Comparison of ENCODE assay signal across 25 cellular contexts in the genomic region with DNA sequence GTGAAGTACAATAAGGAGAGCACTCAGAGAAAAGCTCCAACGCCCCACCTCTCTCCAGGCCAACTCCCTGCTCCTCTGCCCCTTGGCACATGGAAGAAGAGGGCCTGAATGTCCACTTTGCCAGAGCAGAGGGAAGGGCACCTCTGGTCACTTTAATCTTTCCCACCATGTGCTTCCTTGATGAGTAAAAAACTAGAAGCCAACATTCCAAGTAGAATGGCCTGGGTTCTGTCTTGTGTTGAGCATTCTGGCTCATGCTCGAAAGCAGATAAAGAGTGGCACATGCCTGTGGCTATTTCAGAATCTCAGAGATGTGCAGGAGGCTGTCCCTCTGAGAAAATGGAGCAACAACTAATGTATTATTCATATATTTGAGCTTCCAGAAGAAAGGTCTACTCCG.
"Had no signal": no experiment of that assay in that cellular context is flagged by ENCODE, and none has a peak within 500 bp of the region (broad histone marks: within the 10 kb centered on the region; RNA-seq: fewer than 3 reads in every experiment).

No MANE protein-coding gene starts in this region.

- H3K9me3 ChIP-seq: right lobe of liver, SK-N-SH, testis, vagina had no signal

- H3K4me1 ChIP-seq: foreskin keratinocyte, right lobe of liver, vagina had no signal

- H3K36me3 Mint-ChIP-seq: natural killer cell had no signal

- H3K27me3 ChIP-seq: adrenal gland, foreskin keratinocyte, right lobe of liver, testis, vagina had no signal

- H3K9me3 Mint-ChIP-seq: activated naive CD4-positive, alpha-beta T cell treated with anti-CD3 and anti-CD28 coated beads, Interleukin-2, amount 50 U/mL, for 24 hours had no signal

- H3K36me3 ChIP-seq: adrenal gland, right lobe of liver, vagina had no signal

- H3K27ac Mint-ChIP-seq: activated CD4-positive, alpha-beta T cell treated with anti-CD3 and anti-CD28 coated beads, Interleukin-2, amount 10 ng/mL, durations not matched to agents 7 days and 5 days; activated CD8-positive, alpha-beta T cell treated with anti-CD3 and anti-CD28 coated beads, Interleukin-2, amount 10 ng/mL, durations not matched to agents 7 days and 5 days; activated naive CD4-positive, alpha-beta T cell treated with anti-CD3 and anti-CD28 coated beads, Interleukin-2, amount 50 U/mL, for 24 hours; dendritic cell treated with granulocyte-macrophage colony-stimulating factor and Interleukin-4, amounts not matched to agents 40 ng/mL and 50 ng/mL, for 4 days; natural killer cell had no signal

- DNase-seq: activated CD4-positive, alpha-beta T cell treated with anti-CD3 and anti-CD28 coated beads, Interleukin-2, amount 10 ng/mL, durations not matched to agents 7 days and 5 days; activated CD4-positive, CD25-positive, alpha-beta regulatory T cell treated with anti-CD3 and anti-CD28 coated beads, Interleukin-2, amount 50 U/mL, for 72 hours; activated CD8-positive, alpha-beta T cell treated with anti-CD3 and anti-CD28 coated beads, Interleukin-2, amount 10 ng/mL, durations not matched to agents 7 days and 5 days; activated gamma-delta T cell treated with Interleukin-2 at 50 U/mL for 16 hours; activated T-cell treated with anti-CD3 and anti-CD28 coated beads, Interleukin-2, amount 50 U/mL, for 1 hour; adrenal gland; effector CD4-positive, alpha-beta T cell; foreskin keratinocyte; glutamatergic neuron; islet precursor cell; left colon; natural killer cell; right lobe of liver; SK-N-SH; stimulated activated CD4-positive, alpha-beta T cell treated with anti-CD3 and anti-CD28 coated beads, Interleukin-2, amount 100 ng/mL, for 48 hours; stimulated activated CD8-positive, alpha-beta memory T cell treated with anti-CD3 and anti-CD28 coated beads, Interleukin-4, amount 100 ng/mL, for 48 hours; stimulated activated naive CD4-positive, alpha-beta T cell; testis; trophoblast cell had no signal

- H3K27me3 Mint-ChIP-seq: activated naive CD4-positive, alpha-beta T cell treated with anti-CD3 and anti-CD28 coated beads, Interleukin-2, amount 50 U/mL, for 24 hours; dendritic cell treated with granulocyte-macrophage colony-stimulating factor and Interleukin-4, amounts not matched to agents 40 ng/mL and 50 ng/mL, for 4 days had no signal

- H3K4me3 Mint-ChIP-seq: activated CD4-positive, alpha-beta T cell treated with anti-CD3 and anti-CD28 coated beads, Interleukin-2, amount 10 ng/mL, durations not matched to agents 7 days and 5 days; activated CD8-positive, alpha-beta T cell treated with anti-CD3 and anti-CD28 coated beads, Interleukin-2, amount 10 ng/mL, durations not matched to agents 7 days and 5 days; activated naive CD4-positive, alpha-beta T cell treated with anti-CD3 and anti-CD28 coated beads, Interleukin-2, amount 50 U/mL, for 24 hours; dendritic cell treated with granulocyte-macrophage colony-stimulating factor and Interleukin-4, amounts not matched to agents 40 ng/mL and 50 ng/mL, for 4 days; natural killer cell had no signal

- H3K9ac ChIP-seq: SK-N-SH had no signal

- H3K27ac ChIP-seq: adrenal gland, foreskin keratinocyte, right lobe of liver, testis, vagina had no signal

- ATAC-seq: activated CD8-positive, alpha-beta T cell treated with anti-CD3 and anti-CD28 coated beads, Interleukin-2, amount 10 ng/mL, durations not matched to agents 7 days and 5 days; foreskin keratinocyte; left colon; natural killer cell; right lobe of liver had no signal

- H3K4me2 ChIP-seq: SK-N-SH, smooth muscle cell had no signal

- H3K4me3 ChIP-seq: adrenal gland, lung, right lobe of liver, smooth muscle cell, testis, vagina had no signal

- H3K4me1 Mint-ChIP-seq: activated CD4-positive, alpha-beta T cell treated with anti-CD3 and anti-CD28 coated beads, Interleukin-2, amount 10 ng/mL, durations not matched to agents 7 days and 5 days; activated naive CD4-positive, alpha-beta T cell treated with anti-CD3 and anti-CD28 coated beads, Interleukin-2, amount 50 U/mL, for 24 hours had no signal

- FAIRE-seq: endometrium had no signal
